ENCODE assay signal across 16 cellular contexts in genomic region chr3:117218709-117219108, GRCh38.
DNase-seq lines count a peak whose midpoint lies in the region; ATAC-seq and TF ChIP-seq lines count a peak whose summit lies in the region.
"Had no signal": no experiment of that assay in that cellular context is flagged by ENCODE, and none has a peak within 500 bp of the region (broad histone marks: within the 10 kb centered on the region; RNA-seq: fewer than 3 reads in every experiment).

No MANE protein-coding gene starts in this region.

- TF ChIP-seq EP300 in neural cell (conservative IDR thresholded peaks at IDR 0.05; ENCODE audit: poor library complexity, severe bottlenecking): no peak

- H4K20me1 ChIP-seq in neural cell (ENCODE audit: insufficient read depth): no peaks in the 10 kb centered on the region

- no peaks in the 10 kb centered on the region for H3K9me3 ChIP-seq in SK-N-MC (ENCODE audit: low read depth, low read length)
- H3K9me3 ChIP-seq in neural cell (ENCODE audit: low read length): no peaks in the 10 kb centered on the region

- CTCF ChIA-PET in Calu3 (lab: Charles Lee): interaction anchor here (0.6 kb wide), 1 partner anchor 39 kb away, joined by 3 read pairs; no protein-coding TSS in a partner anchor
- CTCF ChIA-PET in activated CD8-positive, alpha-beta T cell treated with anti-CD3 and anti-CD28 coated beads, Interleukin-2, amount 10 ng/mL, durations not matched to agents 7 days and 5 days (lab: Charles Lee): no interaction called here

- no peak overlapping the region for H3K27ac Mint-ChIP-seq in Calu3 (ENCODE audit: unreplicated experiment)
- H3K27ac Mint-ChIP-seq in activated CD8-positive, alpha-beta T cell treated with anti-CD3 and anti-CD28 coated beads, Interleukin-2, amount 10 ng/mL, durations not matched to agents 7 days and 5 days: no peak overlapping the region
- H3K27ac Mint-ChIP-seq: CD8-positive, alpha-beta T cell had no signal

- H3K36me3 ChIP-seq in SK-N-MC (ENCODE audit: insufficient read depth, low read length): no peaks in the 10 kb centered on the region
- no peaks in the 10 kb centered on the region for H3K36me3 ChIP-seq in neural cell (ENCODE audit: insufficient read depth, low read length)

- no peaks in the 10 kb centered on the region for H3K9me2 ChIP-seq in neural cell (ENCODE audit: insufficient read depth, low read length)

- H3K4me2 ChIP-seq in neural cell (ENCODE audit: low read length): peak overlapping the region; percentile 2

- no peaks in the 10 kb centered on the region for H3F3A ChIP-seq in neural cell (ENCODE audit: insufficient read depth, low read length, poor library complexity, severe bottlenecking)

- POLR2A ChIA-PET in activated CD8-positive, alpha-beta T cell treated with anti-CD3 and anti-CD28 coated beads, Interleukin-2, amount 10 ng/mL, durations not matched to agents 7 days and 5 days (lab: Charles Lee): no interaction called here

- H3K9me3 Mint-ChIP-seq in Calu3 (ENCODE audit: low read depth, unreplicated experiment): no peaks in the 10 kb centered on the region
- no peaks in the 10 kb centered on the region for H3K9me3 Mint-ChIP-seq in activated CD8-positive, alpha-beta T cell treated with anti-CD3 and anti-CD28 coated beads, Interleukin-2, amount 10 ng/mL, durations not matched to agents 7 days and 5 days (ENCODE audit: insufficient read depth)
- H3K9me3 Mint-ChIP-seq: CD8-positive, alpha-beta T cell had no signal

- H3K27ac ChIP-seq in SK-N-MC (peak overlapping the region; percentile 87), neural cell (ENCODE audit: low read length) (peak overlapping the region; percentile 77)
- H3K27ac ChIP-seq: HL-60 had no signal

- H3K4me3 Mint-ChIP-seq in Calu3 (ENCODE audit: low read depth, unreplicated experiment): peak overlapping the region; percentile 12
- H3K4me3 Mint-ChIP-seq in activated CD8-positive, alpha-beta T cell treated with anti-CD3 and anti-CD28 coated beads, Interleukin-2, amount 10 ng/mL, durations not matched to agents 7 days and 5 days: no peak overlapping the region
- H3K4me3 Mint-ChIP-seq: CD8-positive, alpha-beta T cell had no signal

- no peaks in the 10 kb centered on the region for H3K36me3 Mint-ChIP-seq in Calu3 (ENCODE audit: insufficient read depth, unreplicated experiment)
- H3K36me3 Mint-ChIP-seq in activated CD8-positive, alpha-beta T cell treated with anti-CD3 and anti-CD28 coated beads, Interleukin-2, amount 10 ng/mL, durations not matched to agents 7 days and 5 days (ENCODE audit: low read depth): no peaks in the 10 kb centered on the region
- H3K36me3 Mint-ChIP-seq: CD8-positive, alpha-beta T cell had no signal

- no peaks in the 10 kb centered on the region for H3K27me3 Mint-ChIP-seq in Calu3 (ENCODE audit: unreplicated experiment)
- no peaks in the 10 kb centered on the region for H3K27me3 Mint-ChIP-seq in activated CD8-positive, alpha-beta T cell treated with anti-CD3 and anti-CD28 coated beads, Interleukin-2, amount 10 ng/mL, durations not matched to agents 7 days and 5 days (ENCODE audit: low read depth)

- intact Hi-C loops in Calu3 (cut with micrococcal nuclease; ENCODE audit: unreplicated experiment): no loop called here

- no peak for TF ChIP-seq RAD21 in neural cell (conservative IDR thresholded peaks at IDR 0.05)

- H2AFZ ChIP-seq in neural cell (ENCODE audit: low read depth, low read length): no peak overlapping the region

- H3K4me1 Mint-ChIP-seq in Calu3 (ENCODE audit: low read depth, unreplicated experiment): peaks cover 25% of the 10 kb centered on the region
- H3K4me1 Mint-ChIP-seq in activated CD8-positive, alpha-beta T cell treated with anti-CD3 and anti-CD28 coated beads, Interleukin-2, amount 10 ng/mL, durations not matched to agents 7 days and 5 days (ENCODE audit: low read depth): no peaks in the 10 kb centered on the region

- no TSS peak for BruUV-seq in Calu3 (replicated peaks; lab: Mats Ljungman, UMichigan)

- H3K27me3 ChIP-seq in neural cell (ENCODE audit: insufficient read depth, low read depth, low read length): no peaks in the 10 kb centered on the region

- no peaks in the 10 kb centered on the region for H3K79me2 ChIP-seq in neural cell (replicated peaks; ENCODE audit: insufficient read depth, low read length)

- peak overlapping the region; percentile 62 for H3K4me3 ChIP-seq in SK-N-MC
- H3K4me3 ChIP-seq in epithelial cell of proximal tubule (ENCODE audit: low read depth, low read length): peak overlapping the region; percentile 17
- H3K4me3 ChIP-seq in neural cell (ENCODE audit: low read length): no peak overlapping the region
- H3K4me3 ChIP-seq: K562 had no signal

- DNase-seq in Calu3 (no peak), SK-N-MC (ENCODE audit: low read depth, low spot score) (no peak), epithelial cell of proximal tubule (ENCODE audit: low read depth) (no peak), NCI-H524 (lab: John Stamatoyannopoulos, UW) (no peak)
- no peak for DNase-seq in activated CD8-positive, alpha-beta T cell treated with anti-CD3 and anti-CD28 coated beads, Interleukin-2, amount 10 ng/mL, durations not matched to agents 7 days and 5 days
- DNase-seq: CD8-positive, alpha-beta T cell; GF-D8; HCEC 1CT; NCI-H1417; NCI-H2029; NCI-H2171; NCI-H748 treated with DMSO at 0.1 percent for 48 hours had no signal

- H3K9ac ChIP-seq in SK-N-MC (ENCODE audit: insufficient read length): peak overlapping the region; percentile 54
- peak overlapping the region; percentile 10 for H3K9ac ChIP-seq in neural cell (ENCODE audit: low read length)

- TF ChIP-seq CTCF in Calu3 (IDR thresholded peaks at IDR 0.05; ENCODE audit: unreplicated experiment) (no peak), epithelial cell of proximal tubule (conservative IDR thresholded peaks at IDR 0.05; ENCODE audit: low read depth, low read length) (no peak), neural cell (IDR thresholded peaks at IDR 0.05; ENCODE audit: poor library complexity, severe bottlenecking) (no peak)

- no peak for ATAC-seq in activated CD8-positive, alpha-beta T cell treated with anti-CD3 and anti-CD28 coated beads, Interleukin-2, amount 10 ng/mL, durations not matched to agents 7 days and 5 days
- no peak for ATAC-seq in HG03039 (IDR thresholded peaks at IDR 0.05; ENCODE audit: unreplicated experiment)
- ATAC-seq: CD8-positive, alpha-beta T cell; K562 had no signal

TF ChIP-seq in neural cell, 6 proteins besides CTCF, POLR2A, EP300 and RAD21:
- TF ChIP-seq EZH2 (IDR thresholded peaks at IDR 0.05; ENCODE audit: borderline replicate concordance, insufficient read depth, low read length, poor library complexity, severe bottlenecking) (no peak), POLR2AphosphoS5 (IDR thresholded peaks at IDR 0.05) (no peak), MXI1 (conservative IDR thresholded peaks at IDR 0.05; ENCODE audit: poor library complexity, severe bottlenecking) (no peak), SMC3 (conservative IDR thresholded peaks at IDR 0.05; ENCODE audit: poor library complexity) (no peak)
